Comparison of ENCODE assay signal across 17 cellular contexts in genomic region chr2:207813221-207813916, GRCh38. TPM values are rescaled to one million over a fixed set of nuclear protein-coding genes. Genes with fewer than 3 reads are reported as not detected.
DNase-seq lines count a peak whose midpoint lies in the region; ATAC-seq, FAIRE-seq and TF ChIP-seq lines count a peak whose summit lies in the region.
"Had no signal": no experiment of that assay in that cellular context is flagged by ENCODE, and none has a peak within 500 bp of the region (broad histone marks: within the 10 kb centered on the region; RNA-seq: fewer than 3 reads in every experiment).

No MANE protein-coding gene starts in this region.

- peak overlapping the region; percentile 74 for H4K91ac ChIP-seq in neuronal stem cell (ENCODE audit: low read depth, low read length, poor library complexity)

- H2AK5ac ChIP-seq in neuronal stem cell (ENCODE audit: low read depth, low read length) = peak overlapping the region; percentile 68

- no peak overlapping the region for H3K9ac ChIP-seq in neuronal stem cell (ENCODE audit: low read depth, low read length, poor library complexity)

- no peaks in the 10 kb centered on the region for H3K9me2 ChIP-seq in OCI-LY7 (ENCODE audit: insufficient read depth, low read length)
- no peaks in the 10 kb centered on the region for H3K9me2 ChIP-seq in PC-9 (ENCODE audit: insufficient read depth)

- TF ChIP-seq CTCF in OCI-LY7 (conservative IDR thresholded peaks at IDR 0.05; ENCODE audit: low read length) (peak; percentile 36; the same call in 1 of the 2 replicates), epithelial cell of esophagus (IDR thresholded peaks at IDR 0.05; ENCODE audit: insufficient read depth, low read depth, low read length, missing control alignments) (peak; percentile 14), PC-9 (conservative IDR thresholded peaks at IDR 0.05) (no peak)

- H3F3A ChIP-seq in PC-9 (ENCODE audit: insufficient read depth, low read depth) = peaks cover 20% of the 10 kb centered on the region; the same call in 1 of the 2 replicates

- H2BK5ac ChIP-seq in neuronal stem cell (ENCODE audit: low read length) = peak overlapping the region; percentile 98

- H3K4me2 ChIP-seq in OCI-LY7 (ENCODE audit: low read length) = no peak overlapping the region
- H3K4me2 ChIP-seq in neuronal stem cell (ENCODE audit: insufficient read depth, low read length, poor library complexity, severe bottlenecking) = peak overlapping the region; percentile 43
- no peak overlapping the region for H3K4me2 ChIP-seq in PC-9

- intact Hi-C loops in OCI-LY7 (cut with micrococcal nuclease; ENCODE audit: unreplicated experiment) (no loop called here), PC-9 (cut with micrococcal nuclease; ENCODE audit: unreplicated experiment) (no loop called here)

- DNase-seq in ELF-1 (ENCODE audit: low read depth, low spot score) (peak; percentile 62), OCI-LY7 (ENCODE audit: low spot score) (no peak), epithelial cell of esophagus (ENCODE audit: low read depth) (no peak), neuronal stem cell (ENCODE audit: low spot score) (peak; percentile 90), PC-9 (no peak), H54 (ENCODE audit: insufficient read length, low spot score) (no peak)
- DNase-seq in natural killer cell treated with Interleukin-12 subunit alpha and Interleukin-12 subunit beta and Interleukin-15 and Interleukin-18, amount 100 ng/mL, for 72 hours (ENCODE audit: low spot score) = no peak
- DNase-seq: activated T-cell treated with anti-CD3 and anti-CD28 coated beads, Interleukin-2, amount 50 U/mL, for 4 hours; DMS53; heart right ventricle; Kasumi-1; NCI-H187 treated with DMSO at 0.1 percent for 48 hours; stimulated activated CD8-positive, alpha-beta memory T cell treated with anti-CD3 and anti-CD28 coated beads, Interleukin-4, amount 100 ng/mL, for 48 hours had no signal

- BruUV-seq in OCI-LY7 (replicated peaks; lab: Mats Ljungman, UMichigan) (no TSS peak), PC-9 (replicated peaks; lab: Mats Ljungman, UMichigan) (no TSS peak)

- no peaks in the 10 kb centered on the region for H3K36me3 Mint-ChIP-seq in natural killer cell treated with Interleukin-12 subunit alpha and Interleukin-12 subunit beta and Interleukin-15 and Interleukin-18, amount 100 ng/mL, for 72 hours

- H3K14ac ChIP-seq in neuronal stem cell (ENCODE audit: low read length) = no peak overlapping the region

- H4K8ac ChIP-seq in neuronal stem cell (ENCODE audit: low read depth, low read length) = no peak overlapping the region

- POLR2A ChIA-PET in OCI-LY7 (lab: Charles Lee) (no interaction called here), PC-9 (lab: Charles Lee; ENCODE audit: unreplicated experiment) (no interaction called here)

- H3K4ac ChIP-seq in neuronal stem cell (ENCODE audit: low read length) = no peak overlapping the region

- no peak overlapping the region for H3K23ac ChIP-seq in neuronal stem cell (ENCODE audit: low read depth, low read length, poor library complexity)

- H3K18ac ChIP-seq in neuronal stem cell (ENCODE audit: low read length) = peak overlapping the region; percentile 93

- H3K79me2 ChIP-seq in OCI-LY7 (ENCODE audit: insufficient read depth, low read depth, low read length) = no peaks in the 10 kb centered on the region
- H3K79me2 ChIP-seq in PC-9 (ENCODE audit: low read depth) = no peaks in the 10 kb centered on the region

- no peak overlapping the region for H3K27ac Mint-ChIP-seq in natural killer cell treated with Interleukin-12 subunit alpha and Interleukin-12 subunit beta and Interleukin-15 and Interleukin-18, amount 100 ng/mL, for 72 hours

- H2AFZ ChIP-seq in OCI-LY7 (ENCODE audit: low read length) (no peak overlapping the region), neuronal stem cell (ENCODE audit: low read length) (peak overlapping the region; percentile 79), PC-9 (no peak overlapping the region)

- no peak for FAIRE-seq in H54 (lab: Jason Lieb, UNC)
- FAIRE-seq: endometrium, GM12878 had no signal

- H3K36me3 ChIP-seq in OCI-LY7 (ENCODE audit: insufficient read depth, low read length) (no peaks in the 10 kb centered on the region), neuronal stem cell (replicated peaks in 1 of 2; ENCODE audit: control insufficient read depth in 2 of 2, insufficient read depth in 2 of 2, low read length in 2 of 2) (no peaks in the 10 kb centered on the region), PC-9 (ENCODE audit: low read depth) (no peaks in the 10 kb centered on the region)
- H3K36me3 ChIP-seq: heart right ventricle had no signal

- H3K27me3 ChIP-seq in neuronal stem cell (ENCODE audit: control insufficient read depth in 3 of 3, insufficient read depth in 3 of 3, low read depth in 1 of 3, low read length in 3 of 3) = no peaks in the 10 kb centered on the region
- H3K27me3 ChIP-seq in PC-9 (ENCODE audit: insufficient read depth, low read depth) = no peaks in the 10 kb centered on the region
- H3K27me3 ChIP-seq: heart right ventricle had no signal

- CTCF ChIA-PET in OCI-LY7 (lab: Charles Lee; ENCODE audit: unreplicated experiment) = no interaction called here
- CTCF ChIA-PET in PC-9 (lab: Charles Lee) = no interaction called here

- peak overlapping the region; percentile 58 for H2BK120ac ChIP-seq in neuronal stem cell (ENCODE audit: low read depth, low read length)

- H3K4me1 ChIP-seq in OCI-LY7 (ENCODE audit: insufficient read depth, low read length, poor library complexity, severe bottlenecking) (no peaks in the 10 kb centered on the region), neuronal stem cell (ENCODE audit: control insufficient read depth in 2 of 2, insufficient read depth in 1 of 2, low read depth in 1 of 2, low read length in 2 of 2) (peaks cover 26 to 46% of the 10 kb centered on the region in 2 donors), PC-9 (replicated peaks; ENCODE audit: insufficient read depth) (peaks cover 17% of the 10 kb centered on the region)

- no peaks in the 10 kb centered on the region for H3K79me1 ChIP-seq in neuronal stem cell (ENCODE audit: low read depth, low read length)

- WGBS in neuronal stem cell (ENCODE audit: extremely low coverage in 2 of 2, insufficient read length in 2 of 2, insufficient replicate concordance in 1 of 2), 2 donors = no CpG with 5 or more reads among the region's 15 CpGs

- no peak overlapping the region for H3K27ac ChIP-seq in OCI-LY7 (ENCODE audit: low read depth, low read length, poor library complexity, severe bottlenecking)
- H3K27ac ChIP-seq in neuronal stem cell (replicated peaks; ENCODE audit: low read length) = peak overlapping the region; percentile 99
- H3K27ac ChIP-seq in PC-9 = no peak overlapping the region

- H3K9me3 ChIP-seq in OCI-LY7 (ENCODE audit: low read length) (no peaks in the 10 kb centered on the region), neuronal stem cell (replicated peaks in 1 of 2; ENCODE audit: control insufficient read depth in 2 of 2, insufficient read depth in 1 of 2, low read depth in 1 of 2, low read length in 2 of 2) (no peaks in the 10 kb centered on the region), PC-9 (ENCODE audit: insufficient read depth, low read depth) (no peaks in the 10 kb centered on the region)
- H3K9me3 ChIP-seq: heart right ventricle had no signal

- no peak for TF ChIP-seq POLR2A in H54 (IDR thresholded peaks at IDR 0.05; ENCODE audit: low read depth, low read length)

- no peaks in the 10 kb centered on the region for H3K9me3 Mint-ChIP-seq in natural killer cell treated with Interleukin-12 subunit alpha and Interleukin-12 subunit beta and Interleukin-15 and Interleukin-18, amount 100 ng/mL, for 72 hours
- H3K9me3 Mint-ChIP-seq: activated T-cell treated with anti-CD3 and anti-CD28 coated beads, Interleukin-2, amount 50 U/mL, for 4 hours had no signal

- H3K27me3 Mint-ChIP-seq in natural killer cell treated with Interleukin-12 subunit alpha and Interleukin-12 subunit beta and Interleukin-15 and Interleukin-18, amount 100 ng/mL, for 72 hours = peaks cover 0 to 6% of the 10 kb centered on the region in 2 donors

- no peak for ATAC-seq in natural killer cell treated with Interleukin-12 subunit alpha and Interleukin-12 subunit beta and Interleukin-15 and Interleukin-18, amount 100 ng/mL, for 72 hours
- no peak for ATAC-seq in HG02642 (IDR thresholded peaks at IDR 0.05; ENCODE audit: poor library complexity, unreplicated experiment)
- ATAC-seq: activated T-cell treated with anti-CD3 and anti-CD28 coated beads, Interleukin-2, amount 50 U/mL, for 4 hours; GM12878; SK-N-SH treated with all-trans-retinoic acid at 6 μM for 48 hours had no signal

- H3K4me3 Mint-ChIP-seq in natural killer cell treated with Interleukin-12 subunit alpha and Interleukin-12 subunit beta and Interleukin-15 and Interleukin-18, amount 100 ng/mL, for 72 hours = no peak overlapping the region
- H3K4me3 Mint-ChIP-seq: activated T-cell treated with anti-CD3 and anti-CD28 coated beads, Interleukin-2, amount 50 U/mL, for 4 hours had no signal

- no peak overlapping the region for H3K4me3 ChIP-seq in OCI-LY7 (ENCODE audit: low read depth, low read length, poor library complexity, severe bottlenecking)
- H3K4me3 ChIP-seq in epithelial cell of esophagus (ENCODE audit: low read length) = no peak overlapping the region
- no peak overlapping the region for H3K4me3 ChIP-seq in neuronal stem cell (ENCODE audit: low read length in 2 of 2)
- no peak overlapping the region for H3K4me3 ChIP-seq in PC-9
- H3K4me3 ChIP-seq: GM12878, heart right ventricle had no signal

- H2BK12ac ChIP-seq in neuronal stem cell (ENCODE audit: low read length) = no peak overlapping the region

- H4K20me1 ChIP-seq in OCI-LY7 (ENCODE audit: insufficient read depth, low read length) (no peaks in the 10 kb centered on the region), PC-9 (ENCODE audit: insufficient read depth) (no peaks in the 10 kb centered on the region)

- peaks cover 3 to 5% of the 10 kb centered on the region in 2 donors for H3K4me1 Mint-ChIP-seq in natural killer cell treated with Interleukin-12 subunit alpha and Interleukin-12 subunit beta and Interleukin-15 and Interleukin-18, amount 100 ng/mL, for 72 hours (ENCODE audit: low read depth in 2 of 2)

- H2BK15ac ChIP-seq in neuronal stem cell (ENCODE audit: low read length) = no peak overlapping the region

RNA-seq across cellular contexts. Expression of gene FZD5, which starts 43.7 kb away (rescaled TPM):
- total RNA-seq in OCI-LY7 (2014; rRNA removed; shearing (Covaris generic)) = 1.1 and 1.2 TPM in 2 replicates
- total RNA-seq in OCI-LY7 (2022) = 2.4 and 2.5 TPM in 2 replicates
- 267 TPM for polyA plus RNA-seq in neuronal stem cell (2013, experiment 1 of 2)
- polyA plus RNA-seq in neuronal stem cell (2013, experiment 2 of 2) = 274 TPM
- under 1 TPM; 0.45 to 0.88 TPM for total RNA-seq in natural killer cell treated with Interleukin-12 subunit alpha and Interleukin-12 subunit beta and Interleukin-15 and Interleukin-18, amount 100 ng/mL, for 72 hours
- 5.6 and 6.8 TPM in 2 replicates for total RNA-seq in PC-9 (2021)

Comparison
In these comparisons a context has a peak if more than half of its experiments do, and no peak if none do; other contexts are left out.
1. DNase-seq: peak in ELF-1 (single experiment) and neuronal stem cell (single experiment); none in OCI-LY7 (single experiment), epithelial cell of esophagus (single experiment), natural killer cell treated with Interleukin-12 subunit alpha and Interleukin-12 subunit beta and Interleukin-15 and Interleukin-18, amount 100 ng/mL, for 72 hours (single experiment), PC-9 (0 of 2) and H54 (single experiment).